In genomic region chr1:54640361-54640760, GRCh38 we compare ENCODE assay signal across 1 cellular context.
TF ChIP-seq lines count a peak whose summit lies in the region.

No MANE protein-coding gene starts in this region.

TF ChIP-seq in GM23338, 12 proteins besides CTCF, POLR2A, EP300 and RAD21 (continued from another document):
- TF ChIP-seq ZNF462 (CRISPR knock-in tag; IDR thresholded peaks at IDR 0.05) (no peak), NANOG (IDR thresholded peaks at IDR 0.05; ENCODE audit: borderline replicate concordance) (no peak), REST (IDR thresholded peaks at IDR 0.05; ENCODE audit: unreplicated experiment) (no peak)
TF ChIP-seq in GM23338: peak in this region for 0.
